In the genomic region with DNA sequence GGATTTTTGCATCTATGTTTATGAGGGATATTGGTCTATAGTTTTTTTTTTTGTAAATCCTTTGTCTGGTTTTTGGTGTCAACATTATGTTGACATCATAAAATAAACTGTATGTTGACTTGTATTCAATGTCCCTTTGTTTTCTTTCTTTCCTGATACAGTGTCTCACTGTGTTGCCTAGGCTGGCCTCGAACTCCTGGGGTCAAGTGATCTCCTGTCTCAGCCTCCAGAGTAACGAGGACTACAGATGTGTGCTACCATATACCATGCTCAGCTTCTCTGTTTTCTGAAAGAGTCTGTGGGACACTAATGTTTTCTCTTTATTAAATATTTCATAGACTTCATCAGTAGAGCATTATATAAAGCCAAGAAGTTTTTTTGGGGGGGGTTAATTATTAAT, we compare ENCODE assay signal across 33 cellular contexts.
"Had no signal": no experiment of that assay in that cellular context is flagged by ENCODE, and none has a peak within 500 bp of the region (broad histone marks: within the 10 kb centered on the region; RNA-seq: fewer than 3 reads in every experiment).

No MANE protein-coding gene starts in this region.

- H3K4me3 ChIP-seq: adrenal gland, body of pancreas, breast epithelium, PC-9 had no signal

- H3K9me3 Mint-ChIP-seq: activated T-helper 17 cell treated with anti-CD3 and anti-CD28 coated beads, Interleukin-2, amount 50 U/mL, for 72 hours had no signal

- H3K4me1 ChIP-seq: body of pancreas, breast epithelium had no signal

- H3K27me3 Mint-ChIP-seq: activated CD8-positive, alpha-beta T cell treated with anti-CD3 and anti-CD28 coated beads for 36 hours; activated T-helper 17 cell treated with anti-CD3 and anti-CD28 coated beads, Interleukin-2, amount 50 U/mL, for 72 hours had no signal

- DNase-seq: activated B cell treated with CpG ODN at 0.5 μM for 24 hours; activated CD4-positive, alpha-beta T cell treated with anti-CD3 and anti-CD28 coated beads for 48 hours; activated CD4-positive, alpha-beta T cell treated with anti-CD3 and anti-CD28 coated beads, Interleukin-2, amount 50 U/mL, for 4 hours; activated CD4-positive, CD25-positive, alpha-beta regulatory T cell treated with anti-CD3 and anti-CD28 coated beads, Interleukin-2, amount 50 U/mL, for 72 hours; activated CD8-positive, alpha-beta T cell treated with anti-CD3 and anti-CD28 coated beads for 36 hours; activated effector memory CD4-positive, alpha-beta T cell treated with anti-CD3 and anti-CD28 coated beads, Interleukin-2, amount 50 U/mL, for 16 hours; activated T-cell treated with anti-CD3 and anti-CD28 coated beads, Interleukin-2, amount 50 U/mL, for 1 hour; activated T-cell treated with anti-CD3 and anti-CD28 coated beads, Interleukin-2, amount 50 U/mL, for 72 hours; body of pancreas; MM.1S; MV-4-11; NCI-H1092; NCI-H1436 treated with DMSO at 0.1 percent for 48 hours; NCI-H1694 treated with DMSO at 0.1 percent for 48 hours; NCI-H2029; NCI-H2171; NCI-H510A; NCI-H526; NCI-H748 treated with DMSO at 0.1 percent for 48 hours; NK-92 treated with Interleukin-12 subunit alpha and Interleukin-12 subunit beta, amount 100 ng/mL, for 24 hours; PC-9; SIG-M5; T-helper 1 cell; T-helper 2 cell; T-helper 9 cell had no signal

- H3K27me3 ChIP-seq: adrenal gland, body of pancreas, breast epithelium had no signal

- H3K27ac ChIP-seq: adrenal gland, body of pancreas, breast epithelium, KMS-11, PC-9, RWPE1 had no signal

- H3K4me3 Mint-ChIP-seq: activated B cell treated with CpG ODN at 0.5 μM for 24 hours had no signal

- ATAC-seq: activated CD8-positive, alpha-beta T cell treated with anti-CD3 and anti-CD28 coated beads for 36 hours; activated naive CD4-positive, alpha-beta T cell treated with anti-CD3 and anti-CD28 coated beads, Interleukin-2, amount 50 U/mL, for 72 hours; activated T-cell treated with anti-CD3 and anti-CD28 coated beads, Interleukin-2, amount 50 U/mL, for 72 hours; activated T-helper 17 cell treated with anti-CD3 and anti-CD28 coated beads, Interleukin-2, amount 50 U/mL, for 72 hours; body of pancreas; Right ventricle myocardium inferior; SK-N-SH treated with all-trans-retinoic acid at 6 μM for 48 hours had no signal

- H3K27ac Mint-ChIP-seq: activated B cell treated with CpG ODN at 0.5 μM for 24 hours; activated T-helper 17 cell treated with anti-CD3 and anti-CD28 coated beads, Interleukin-2, amount 50 U/mL, for 72 hours had no signal

- H3K36me3 ChIP-seq: adrenal gland, breast epithelium had no signal
